In genomic region chr1:80961464-80962190, GRCh38 we compare ENCODE assay signal across 20 cellular contexts.
DNase-seq lines count a peak whose midpoint lies in the region; ATAC-seq and TF ChIP-seq lines count a peak whose summit lies in the region.
"Had no signal": no experiment of that assay in that cellular context is flagged by ENCODE, and none has a peak within 500 bp of the region (broad histone marks: within the 10 kb centered on the region; RNA-seq: fewer than 3 reads in every experiment).

No MANE protein-coding gene starts in this region.

- 89 to 92% (median 90%) methylated on average over 5 of the region's 5 CpGs for WGBS in heart left ventricle, 4 donors
- WGBS in esophagus muscularis mucosa, result 89% methylated on average over 5 of the region's 5 CpGs

- H3K36me3 ChIP-seq in heart left ventricle (no peaks in the 10 kb centered on the region), esophagus muscularis mucosa (no peaks in the 10 kb centered on the region)
- H3K36me3 ChIP-seq: right lobe of liver, upper lobe of left lung had no signal

- H3K4me3 ChIP-seq in heart left ventricle, result no peak overlapping the region
- H3K4me3 ChIP-seq in esophagus muscularis mucosa, result no peak overlapping the region
- no peak overlapping the region for H3K4me3 ChIP-seq in dorsolateral prefrontal cortex
- H3K4me3 ChIP-seq: right lobe of liver, upper lobe of left lung had no signal

- no peak for TF ChIP-seq POLR2A in heart left ventricle (IDR thresholded peaks at IDR 0.05)
- no peak for TF ChIP-seq POLR2A in esophagus muscularis mucosa (IDR thresholded peaks at IDR 0.05; ENCODE audit: low read depth)

- H3K4me1 ChIP-seq in heart left ventricle, result no peaks in the 10 kb centered on the region
- H3K4me1 ChIP-seq in foreskin keratinocyte, result no peaks in the 10 kb centered on the region
- no peaks in the 10 kb centered on the region for H3K4me1 ChIP-seq in esophagus muscularis mucosa
- H3K4me1 ChIP-seq: parathyroid adenoma, right lobe of liver, upper lobe of left lung had no signal

- ATAC-seq in Right ventricle myocardium inferior, result no peak
- ATAC-seq in heart left ventricle, result no peak
- peak; percentile 63 for ATAC-seq in foreskin keratinocyte
- ATAC-seq in GM21825 (IDR thresholded peaks at IDR 0.05; ENCODE audit: unreplicated experiment), result no peak
- ATAC-seq in HG03354 (IDR thresholded peaks at IDR 0.05; ENCODE audit: poor library complexity, severe bottlenecking, unreplicated experiment), result no peak
- ATAC-seq: activated CD8-positive, alpha-beta T cell treated with anti-CD3 and anti-CD28 coated beads, Interleukin-2, amount 10 ng/mL, durations not matched to agents 7 days and 5 days; right lobe of liver had no signal

- no peaks in the 10 kb centered on the region for H3K9me3 ChIP-seq in heart left ventricle
- no peaks in the 10 kb centered on the region for H3K9me3 ChIP-seq in esophagus muscularis mucosa
- H3K9me3 ChIP-seq: right lobe of liver, upper lobe of left lung had no signal

- TF ChIP-seq CTCF in heart left ventricle (IDR thresholded peaks at IDR 0.05) (no peak), foreskin keratinocyte (conservative IDR thresholded peaks at IDR 0.05) (no peak), esophagus muscularis mucosa (IDR thresholded peaks at IDR 0.05) (no peak), dorsolateral prefrontal cortex (IDR thresholded peaks at IDR 0.05 in 54 of 56, conservative IDR thresholded peaks at IDR 0.05 in 2 of 56; ENCODE audit: low read depth in 1 of 56, partially characterized antibody in 56 of 56) (no peak)

- no peak for TF ChIP-seq EP300 in esophagus muscularis mucosa (IDR thresholded peaks at IDR 0.05)

- H3K27ac ChIP-seq in heart left ventricle, result no peak overlapping the region
- H3K27ac ChIP-seq in foreskin keratinocyte, result no peak overlapping the region
- no peak overlapping the region for H3K27ac ChIP-seq in esophagus muscularis mucosa (replicated peaks in 1 of 4)
- H3K27ac ChIP-seq in dorsolateral prefrontal cortex, result no peak overlapping the region
- H3K27ac ChIP-seq: parathyroid adenoma, right lobe of liver, upper lobe of left lung had no signal

- H3K27me3 ChIP-seq in heart left ventricle, result no peaks in the 10 kb centered on the region
- no peaks in the 10 kb centered on the region for H3K27me3 ChIP-seq in foreskin keratinocyte
- H3K27me3 ChIP-seq in esophagus muscularis mucosa, result no peaks in the 10 kb centered on the region
- H3K27me3 ChIP-seq in dorsolateral prefrontal cortex, result no peaks in the 10 kb centered on the region
- H3K27me3 ChIP-seq: right lobe of liver, upper lobe of left lung had no signal

- intact Hi-C loops in Right ventricle myocardium inferior (cut with DNase I) (no loop called here), heart left ventricle (cut with DNase I) (no loop called here), esophagus muscularis mucosa (cut with DNase I) (no loop called here), dorsolateral prefrontal cortex (cut with DNase I) (no loop called here)

- DNase-seq in Right ventricle myocardium inferior (ENCODE audit: missing footprints), result peak; percentile 28
- DNase-seq in heart left ventricle, result no peak
- peak; percentile 37 for DNase-seq in NCI-H510A (lab: John Stamatoyannopoulos, UW)
- peak in 1 of 2 donors; percentile 63 for DNase-seq in foreskin keratinocyte
- no peak for DNase-seq in esophagus muscularis mucosa (ENCODE audit: extremely low spot score)
- DNase-seq in dorsolateral prefrontal cortex, result no peak
- DNase-seq: activated CD4-positive, alpha-beta T cell treated with anti-CD3 and anti-CD28 coated beads for 1 hour; activated CD8-positive, alpha-beta T cell treated with anti-CD3 and anti-CD28 coated beads, Interleukin-2, amount 10 ng/mL, durations not matched to agents 7 days and 5 days; activated T-cell treated with anti-CD3 and anti-CD28 coated beads, Interleukin-2, amount 50 U/mL, for 1 hour; C1 segment of cervical spinal cord; cortex of kidney; H7; head of caudate nucleus; NCI-H1694 treated with DMSO at 0.1 percent for 48 hours; NCI-H524; right lobe of liver; upper lobe of left lung had no signal

Comparison
In these comparisons a context has a peak if more than half of its experiments do, and no peak if none do; other contexts are left out.
1. DNase-seq: peak in Right ventricle myocardium inferior (single experiment) and NCI-H510A (single experiment); none in heart left ventricle (0 of 5), esophagus muscularis mucosa (single experiment) and dorsolateral prefrontal cortex (0 of 10).